In the genomic region with DNA sequence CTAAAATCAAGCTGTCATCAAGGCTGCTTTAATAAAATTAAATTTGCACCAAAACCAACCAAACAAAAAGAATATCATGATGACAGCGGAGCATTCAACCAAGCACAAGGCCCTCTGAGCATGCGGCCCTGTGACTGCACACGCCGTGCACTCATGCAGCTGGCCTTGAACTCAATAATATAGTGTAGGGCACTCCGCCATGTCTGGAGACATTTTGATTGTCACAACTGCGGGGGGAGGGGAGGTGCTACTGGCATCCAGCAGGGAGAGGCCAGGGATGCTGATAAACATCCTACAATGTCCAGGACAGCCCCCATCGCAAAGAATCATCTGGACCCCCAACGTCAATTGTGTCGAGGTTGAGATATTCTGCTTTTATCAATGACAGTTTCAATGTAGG, we compare ENCODE assay signal across 1 cellular context.
TF ChIP-seq lines count a peak whose summit lies in the region.

No MANE protein-coding gene starts in this region.

TF ChIP-seq in neural cell, 6 proteins besides CTCF, POLR2A, EP300 and RAD21 (continued from another document):
- TF ChIP-seq, protein P1, sequence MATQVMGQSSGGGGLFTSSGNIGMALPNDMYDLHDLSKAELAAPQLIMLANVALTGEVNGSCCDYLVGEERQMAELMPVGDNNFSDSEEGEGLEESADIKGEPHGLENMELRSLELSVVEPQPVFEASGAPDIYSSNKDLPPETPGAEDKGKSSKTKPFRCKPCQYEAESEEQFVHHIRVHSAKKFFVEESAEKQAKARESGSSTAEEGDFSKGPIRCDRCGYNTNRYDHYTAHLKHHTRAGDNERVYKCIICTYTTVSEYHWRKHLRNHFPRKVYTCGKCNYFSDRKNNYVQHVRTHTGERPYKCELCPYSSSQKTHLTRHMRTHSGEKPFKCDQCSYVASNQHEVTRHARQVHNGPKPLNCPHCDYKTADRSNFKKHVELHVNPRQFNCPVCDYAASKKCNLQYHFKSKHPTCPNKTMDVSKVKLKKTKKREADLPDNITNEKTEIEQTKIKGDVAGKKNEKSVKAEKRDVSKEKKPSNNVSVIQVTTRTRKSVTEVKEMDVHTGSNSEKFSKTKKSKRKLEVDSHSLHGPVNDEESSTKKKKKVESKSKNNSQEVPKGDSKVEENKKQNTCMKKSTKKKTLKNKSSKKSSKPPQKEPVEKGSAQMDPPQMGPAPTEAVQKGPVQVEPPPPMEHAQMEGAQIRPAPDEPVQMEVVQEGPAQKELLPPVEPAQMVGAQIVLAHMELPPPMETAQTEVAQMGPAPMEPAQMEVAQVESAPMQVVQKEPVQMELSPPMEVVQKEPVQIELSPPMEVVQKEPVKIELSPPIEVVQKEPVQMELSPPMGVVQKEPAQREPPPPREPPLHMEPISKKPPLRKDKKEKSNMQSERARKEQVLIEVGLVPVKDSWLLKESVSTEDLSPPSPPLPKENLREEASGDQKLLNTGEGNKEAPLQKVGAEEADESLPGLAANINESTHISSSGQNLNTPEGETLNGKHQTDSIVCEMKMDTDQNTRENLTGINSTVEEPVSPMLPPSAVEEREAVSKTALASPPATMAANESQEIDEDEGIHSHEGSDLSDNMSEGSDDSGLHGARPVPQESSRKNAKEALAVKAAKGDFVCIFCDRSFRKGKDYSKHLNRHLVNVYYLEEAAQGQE (IDR thresholded peaks at IDR 0.05; ENCODE audit: borderline replicate concordance): no peak
- TF ChIP-seq POLR2AphosphoS5 (IDR thresholded peaks at IDR 0.05) (no peak), TAF1 (IDR thresholded peaks at IDR 0.05; ENCODE audit: low read depth) (no peak), EZH2 (IDR thresholded peaks at IDR 0.05; ENCODE audit: borderline replicate concordance, insufficient read depth, low read length, poor library complexity, severe bottlenecking) (no peak)
TF ChIP-seq in neural cell: peak in this region for 0.
